Comparison of ENCODE assay signal across 17 cellular contexts in genomic region chr10:1557081-1557480, GRCh38.
"Had no signal": no experiment of that assay in that cellular context is flagged by ENCODE, and none has a peak within 500 bp of the region (broad histone marks: within the 10 kb centered on the region; RNA-seq: fewer than 3 reads in every experiment).

No MANE protein-coding gene starts in this region.

- H3K36me3 ChIP-seq: colonic mucosa, neutrophil, tibial nerve had no signal

- H3K27me3 ChIP-seq: colonic mucosa, testis, tibial nerve had no signal

- H3K27ac ChIP-seq: colonic mucosa, hepatocyte, neutrophil, testis, tibial nerve had no signal

- H3K4me1 ChIP-seq: colonic mucosa, testis, tibial nerve had no signal

- H3K4me3 ChIP-seq: colonic mucosa, hepatocyte, lung, testis, tibial nerve had no signal

- DNase-seq: colonic mucosa; dermis blood vessel endothelial cell; foreskin melanocyte; left colon; left ventricle myocardium superior; mesenchymal stem cell; naive B cell; right cardiac atrium; stimulated activated CD4-positive, alpha-beta T cell treated with anti-CD3 and anti-CD28 coated beads, Interleukin-2, amount 100 ng/mL, for 24 hours; stimulated activated CD4-positive, alpha-beta T cell treated with anti-CD3 and anti-CD28 coated beads, Interleukin-4, amount 100 ng/mL, for 4 hours; stimulated activated naive B cell treated with anti-CD40 and anti-IgM and Interleukin-4, amounts not matched to agents 10 μg/mL and 1 μg/mL and 100 μg/mL, for 72 hours; stimulated activated naive CD8-positive, alpha-beta T cell treated with anti-CD3 and anti-CD28 coated beads, Interleukin-15, amount 100 ng/mL, for 72 hours; testis had no signal

- H3K9me3 ChIP-seq: colonic mucosa, neutrophil, testis, tibial nerve had no signal

- ATAC-seq: left colon; left ventricle myocardium superior; right cardiac atrium; stimulated activated naive B cell treated with anti-CD40 and anti-IgM and Interleukin-4, amounts not matched to agents 10 μg/mL and 1 μg/mL and 100 μg/mL, for 72 hours; stimulated activated naive CD8-positive, alpha-beta T cell treated with anti-CD3 and anti-CD28 coated beads, Interleukin-15, amount 100 ng/mL, for 72 hours had no signal
